25 cellular contexts compared by ENCODE assay signal in genomic region chr17:3213587-3213986, GRCh38. TPM values are rescaled to one million over a fixed set of nuclear protein-coding genes. Genes with fewer than 3 reads are reported as not detected.
"Had no signal": no experiment of that assay in that cellular context is flagged by ENCODE, and none has a peak within 500 bp of the region (broad histone marks: within the 10 kb centered on the region; RNA-seq: fewer than 3 reads in every experiment).

No MANE protein-coding gene starts in this region.

- H3K27me3 ChIP-seq: ascending aorta, ovary, sigmoid colon, stomach had no signal

- H3K9me3 ChIP-seq: ascending aorta, left lung, ovary, sigmoid colon, thoracic aorta, upper lobe of right lung had no signal

- H3K27ac ChIP-seq: ascending aorta, breast epithelium, epithelial cell of prostate, left lung, ovary, sigmoid colon, stomach, thoracic aorta, upper lobe of right lung had no signal

- H3K36me3 ChIP-seq: ascending aorta, breast epithelium, left lung, ovary, sigmoid colon, stomach, thoracic aorta, upper lobe of right lung had no signal

- H3K4me3 ChIP-seq: ascending aorta, breast epithelium, left lung, ovary, sigmoid colon, stomach, thoracic aorta, upper lobe of right lung had no signal

- H3K4me1 ChIP-seq: ascending aorta, breast epithelium, left lung, sigmoid colon, stomach, upper lobe of right lung had no signal

- DNase-seq: activated CD4-positive, alpha-beta T cell treated with anti-CD3 and anti-CD28 coated beads for 1 hour; activated CD4-positive, alpha-beta T cell treated with anti-CD3 and anti-CD28 coated beads, Interleukin-2, amount 50 U/mL, for 48 hours; activated CD8-positive, alpha-beta memory T cell treated with anti-CD3 and anti-CD28 coated beads, Interleukin-2, amount 10 ng/mL, durations not matched to agents 7 days and 5 days; activated naive CD4-positive, alpha-beta T cell treated with anti-CD3 and anti-CD28 coated beads for 36 hours; activated naive CD8-positive, alpha-beta T cell treated with anti-CD3 and anti-CD28 coated beads, Interleukin-2, amount 50 U/mL, for 24 hours; activated T-cell treated with anti-CD3 and anti-CD28 coated beads, Interleukin-2, amount 50 U/mL, for 1 hour; dermis blood vessel endothelial cell; foreskin melanocyte; left lung; mammary epithelial cell; naive thymus-derived CD4-positive, alpha-beta T cell; ovary; sigmoid colon; stimulated activated CD4-positive, alpha-beta T cell treated with anti-CD3 and anti-CD28 coated beads, Interleukin-1b, Interleukin-23, amount 100 ng/mL, for 48 hours; stomach; upper lobe of right lung had no signal

- ATAC-seq: activated CD8-positive, alpha-beta memory T cell treated with anti-CD3 and anti-CD28 coated beads, Interleukin-2, amount 10 ng/mL, durations not matched to agents 7 days and 5 days; activated naive CD8-positive, alpha-beta T cell treated with anti-CD3 and anti-CD28 coated beads, Interleukin-2, amount 50 U/mL, for 24 hours; left lung; naive thymus-derived CD4-positive, alpha-beta T cell; upper lobe of right lung had no signal

RNA-seq across cellular contexts. Expression of gene OR1A1, which starts 6.1 kb away (rescaled TPM):
- total RNA-seq: activated CD8-positive, alpha-beta memory T cell treated with anti-CD3 and anti-CD28 coated beads, Interleukin-2, amount 10 ng/mL, durations not matched to agents 7 days and 5 days; activated naive CD4-positive, alpha-beta T cell treated with anti-CD3 and anti-CD28 coated beads for 36 hours; activated T-helper 2 cell treated with anti-CD3 and anti-CD28 coated beads, Interferon-gamma antibody, Interleukin-2, Interleukin-4, amounts not matched to agents 10 μg/mL and 5 μg/mL and 100 μg/mL, durations not matched to agents 14 hours and 24 hours and 36 hours; ascending aorta; breast epithelium; cerebellum; dermis blood vessel endothelial cell; fibroblast of lung; left lung; mammary epithelial cell; mononuclear cell; naive thymus-derived CD4-positive, alpha-beta T cell; ovary; sigmoid colon; stomach; thoracic aorta; upper lobe of right lung had no signal
- polyA plus RNA-seq: fibroblast of lung; keratinocyte; mammary epithelial cell; naive thymus-derived CD4-positive, alpha-beta T cell; ovary; sigmoid colon; stomach had no signal

RNA-seq across cellular contexts. Expression of gene OR1A2, which starts 16.3 kb away (rescaled TPM):
- total RNA-seq: activated CD8-positive, alpha-beta memory T cell treated with anti-CD3 and anti-CD28 coated beads, Interleukin-2, amount 10 ng/mL, durations not matched to agents 7 days and 5 days; activated naive CD4-positive, alpha-beta T cell treated with anti-CD3 and anti-CD28 coated beads for 36 hours; activated T-helper 2 cell treated with anti-CD3 and anti-CD28 coated beads, Interferon-gamma antibody, Interleukin-2, Interleukin-4, amounts not matched to agents 10 μg/mL and 5 μg/mL and 100 μg/mL, durations not matched to agents 14 hours and 24 hours and 36 hours; ascending aorta; breast epithelium; cerebellum; dermis blood vessel endothelial cell; fibroblast of lung; left lung; mammary epithelial cell; mononuclear cell; naive thymus-derived CD4-positive, alpha-beta T cell; ovary; sigmoid colon; stomach; thoracic aorta; upper lobe of right lung had no signal
- polyA plus RNA-seq: fibroblast of lung; keratinocyte; mammary epithelial cell; naive thymus-derived CD4-positive, alpha-beta T cell; ovary; sigmoid colon; stomach had no signal
